ENCODE assay signal across 1 cellular context in the genomic region with DNA sequence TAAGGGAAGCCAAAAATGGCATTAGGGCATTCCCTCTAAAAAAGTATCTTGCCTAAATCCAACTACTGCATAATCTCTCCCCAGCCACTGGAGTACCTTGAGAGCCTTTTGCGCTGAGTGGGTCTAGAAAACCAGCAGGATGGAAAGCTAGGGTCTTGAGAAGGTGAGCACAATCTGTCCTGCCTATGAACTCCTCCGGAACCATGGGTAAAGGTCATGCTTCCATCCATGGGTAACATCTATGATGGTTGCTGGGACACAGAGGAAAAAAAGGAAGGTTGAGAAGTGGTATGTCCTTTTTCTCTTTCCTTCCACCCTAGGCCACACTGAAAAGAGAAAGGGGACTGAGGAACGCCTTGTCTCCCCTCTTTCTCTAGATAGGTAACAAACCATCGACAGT.
TF ChIP-seq lines count a peak whose summit lies in the region.

No MANE protein-coding gene starts in this region.

TF ChIP-seq in SK-N-SH treated with all-trans-retinoic acid at 6 μM for 48 hours, 23 proteins besides CTCF, POLR2A, EP300 and RAD21 (continued from another document):
- TF ChIP-seq, protein P1, sequence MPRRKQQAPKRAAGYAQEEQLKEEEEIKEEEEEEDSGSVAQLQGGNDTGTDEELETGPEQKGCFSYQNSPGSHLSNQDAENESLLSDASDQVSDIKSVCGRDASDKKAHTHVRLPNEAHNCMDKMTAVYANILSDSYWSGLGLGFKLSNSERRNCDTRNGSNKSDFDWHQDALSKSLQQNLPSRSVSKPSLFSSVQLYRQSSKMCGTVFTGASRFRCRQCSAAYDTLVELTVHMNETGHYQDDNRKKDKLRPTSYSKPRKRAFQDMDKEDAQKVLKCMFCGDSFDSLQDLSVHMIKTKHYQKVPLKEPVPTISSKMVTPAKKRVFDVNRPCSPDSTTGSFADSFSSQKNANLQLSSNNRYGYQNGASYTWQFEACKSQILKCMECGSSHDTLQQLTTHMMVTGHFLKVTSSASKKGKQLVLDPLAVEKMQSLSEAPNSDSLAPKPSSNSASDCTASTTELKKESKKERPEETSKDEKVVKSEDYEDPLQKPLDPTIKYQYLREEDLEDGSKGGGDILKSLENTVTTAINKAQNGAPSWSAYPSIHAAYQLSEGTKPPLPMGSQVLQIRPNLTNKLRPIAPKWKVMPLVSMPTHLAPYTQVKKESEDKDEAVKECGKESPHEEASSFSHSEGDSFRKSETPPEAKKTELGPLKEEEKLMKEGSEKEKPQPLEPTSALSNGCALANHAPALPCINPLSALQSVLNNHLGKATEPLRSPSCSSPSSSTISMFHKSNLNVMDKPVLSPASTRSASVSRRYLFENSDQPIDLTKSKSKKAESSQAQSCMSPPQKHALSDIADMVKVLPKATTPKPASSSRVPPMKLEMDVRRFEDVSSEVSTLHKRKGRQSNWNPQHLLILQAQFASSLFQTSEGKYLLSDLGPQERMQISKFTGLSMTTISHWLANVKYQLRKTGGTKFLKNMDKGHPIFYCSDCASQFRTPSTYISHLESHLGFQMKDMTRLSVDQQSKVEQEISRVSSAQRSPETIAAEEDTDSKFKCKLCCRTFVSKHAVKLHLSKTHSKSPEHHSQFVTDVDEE (CRISPR knock-in tag; IDR thresholded peaks at IDR 0.05): no peak
- no peak for TF ChIP-seq ZNF565 (CRISPR knock-in tag; conservative IDR thresholded peaks at IDR 0.05; ENCODE audit: low read depth)
- TF ChIP-seq TOX (CRISPR knock-in tag; IDR thresholded peaks at IDR 0.05; ENCODE audit: borderline replicate concordance): no peak
- no peak for TF ChIP-seq GLIS3 (CRISPR knock-in tag; IDR thresholded peaks at IDR 0.05)
- no peak for TF ChIP-seq RARB (CRISPR knock-in tag; IDR thresholded peaks at IDR 0.05)
- no peak for TF ChIP-seq OSR1 (CRISPR knock-in tag; IDR thresholded peaks at IDR 0.05)
- no peak for TF ChIP-seq ESRRG (CRISPR knock-in tag; IDR thresholded peaks at IDR 0.05)
- TF ChIP-seq BACH2 (CRISPR knock-in tag; IDR thresholded peaks at IDR 0.05; ENCODE audit: borderline replicate concordance): no peak
- TF ChIP-seq ZNF8 (CRISPR knock-in tag; IDR thresholded peaks at IDR 0.05): no peak
- no peak for TF ChIP-seq TCF4 (CRISPR knock-in tag; IDR thresholded peaks at IDR 0.05; ENCODE audit: borderline replicate concordance)
